In the genomic region with DNA sequence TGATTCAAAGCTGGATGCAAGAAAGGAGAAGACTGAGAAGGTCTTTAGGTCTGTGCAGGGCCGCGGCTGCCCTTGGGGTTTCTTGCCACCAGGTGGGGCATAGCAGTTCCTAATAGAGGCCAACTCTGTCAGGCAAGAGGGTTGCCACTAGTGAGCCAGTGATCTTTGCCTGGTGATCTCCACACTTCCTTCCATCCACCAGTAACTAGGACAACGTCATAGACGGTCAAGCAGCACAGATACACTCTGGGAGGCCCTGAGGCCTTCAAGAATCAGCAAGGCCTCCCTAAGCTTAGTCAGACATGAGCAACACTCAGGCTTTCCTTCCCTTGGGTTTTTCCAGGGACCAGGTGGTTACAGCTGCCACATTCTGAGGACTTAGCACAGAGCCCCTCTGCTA, we compare ENCODE assay signal across 9 cellular contexts. TPM values are rescaled to one million over a fixed set of nuclear protein-coding genes. Genes with fewer than 3 reads are reported as not detected.
DNase-seq lines count a peak whose midpoint lies in the region; TF ChIP-seq lines count a peak whose summit lies in the region.
"Had no signal": no experiment of that assay in that cellular context is flagged by ENCODE, and none has a peak within 500 bp of the region (broad histone marks: within the 10 kb centered on the region; RNA-seq: fewer than 3 reads in every experiment).

No MANE protein-coding gene starts in this region.

- H3K9me3 ChIP-seq in vagina: no peaks in the 10 kb centered on the region

- H3K4me3 ChIP-seq in GM12865 (ENCODE audit: low read depth, low read length): no peak overlapping the region
- H3K4me3 ChIP-seq in vagina: no peak overlapping the region
- H3K4me3 ChIP-seq: lung had no signal

- TF ChIP-seq POLR2A in vagina (IDR thresholded peaks at IDR 0.05): no peak

- H3K27ac ChIP-seq in vagina: no peak overlapping the region

- H3K27me3 ChIP-seq in vagina: no peaks in the 10 kb centered on the region

- no peaks in the 10 kb centered on the region for H3K36me3 ChIP-seq in vagina

- TF ChIP-seq CTCF in GM12865 (IDR thresholded peaks at IDR 0.05; ENCODE audit: insufficient read depth, low read depth, low read length, missing control alignments): peak; percentile 51
- no peak for TF ChIP-seq CTCF in vagina (IDR thresholded peaks at IDR 0.05)

- peaks cover 18% of the 10 kb centered on the region for H3K4me1 ChIP-seq in vagina

- DNase-seq in GM12865 (ENCODE audit: low read depth) (peak; percentile 59), OCI-M1 (lab: John Stamatoyannopoulos, UW) (peak; percentile 46), iris pigment epithelial cell (ENCODE audit: low read depth) (peak; percentile 24), posterior vena cava (ENCODE audit: low spot score) (no peak), vagina (ENCODE audit: extremely low spot score in 2 of 2) (no peak), NCI-H187 (lab: John Stamatoyannopoulos, UW) (no peak)
- peak; percentile 69 to 71 for DNase-seq in activated T-cell treated with anti-CD3 and anti-CD28 coated beads, Interleukin-2, amount 50 U/mL, for 48 hours
- peak; percentile 70 for DNase-seq in stimulated activated CD8-positive, alpha-beta memory T cell treated with anti-CD3 and anti-CD28 coated beads, Interleukin-4, amount 100 ng/mL, for 48 hours

- intact Hi-C loops in posterior vena cava (cut with DNase I) (no loop called here), vagina (cut with DNase I) (loop anchor here (10.0 kb wide), 1 partner anchor 229 kb away; no protein-coding TSS in a partner anchor)

RNA-seq across cellular contexts. Expression of a gene that starts 32.9 kb away (rescaled TPM):
- total RNA-seq in posterior vena cava (100 to 1,000 TPM; 245 to 250 TPM), vagina (101 TPM)

Comparison
In these comparisons a context has a peak if more than half of its experiments do, and no peak if none do; other contexts are left out.
1. DNase-seq: peak in GM12865 (single experiment), OCI-M1 (single experiment), activated T-cell treated with anti-CD3 and anti-CD28 coated beads, Interleukin-2, amount 50 U/mL, for 48 hours (2 of 2), iris pigment epithelial cell (single experiment) and stimulated activated CD8-positive, alpha-beta memory T cell treated with anti-CD3 and anti-CD28 coated beads, Interleukin-4, amount 100 ng/mL, for 48 hours (single experiment); none in posterior vena cava (single experiment), vagina (0 of 2) and NCI-H187 (0 of 2).